Comparison of ENCODE assay signal across 11 cellular contexts in the genomic region with DNA sequence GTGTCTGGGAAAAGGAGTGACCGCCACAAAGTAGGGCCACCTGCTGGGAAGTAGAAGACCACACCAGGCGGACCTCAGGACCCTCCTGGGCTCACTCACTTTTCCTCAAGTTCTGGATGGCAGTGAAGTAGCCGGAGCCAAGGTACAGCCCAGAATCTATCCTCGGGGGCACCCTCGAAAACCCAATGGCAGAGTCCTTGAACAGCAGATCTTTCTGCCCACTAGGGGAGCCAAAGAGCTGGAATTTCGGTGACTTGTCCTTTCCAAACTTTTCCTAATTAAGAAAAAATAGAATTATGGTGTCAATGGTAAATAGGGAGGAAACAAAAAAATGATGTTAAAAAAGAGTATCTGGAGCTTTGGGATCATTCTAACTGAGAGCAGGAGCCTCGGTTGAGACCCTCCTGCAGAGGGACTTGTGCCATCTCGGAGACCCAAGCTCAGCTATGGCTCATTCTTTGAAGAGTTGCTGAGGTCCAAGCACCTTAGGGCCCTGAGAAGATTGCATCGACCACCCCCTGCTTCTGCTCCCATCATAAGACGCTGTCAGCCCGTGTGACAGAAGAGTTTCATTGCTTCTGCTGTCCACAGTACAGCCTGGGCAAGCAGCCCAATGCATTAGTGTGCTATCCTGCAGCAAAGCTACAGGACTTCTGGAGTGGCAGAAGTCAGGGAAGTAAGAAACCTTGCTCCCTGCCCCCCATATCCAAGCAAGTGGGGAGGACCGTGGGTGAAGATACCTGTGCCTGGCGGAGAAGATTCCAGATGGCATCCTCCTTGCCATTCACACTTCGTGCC. TPM values are rescaled to one million over a fixed set of nuclear protein-coding genes. Genes with fewer than 3 reads are reported as not detected.
DNase-seq lines count a peak whose midpoint lies in the region; ATAC-seq and TF ChIP-seq lines count a peak whose summit lies in the region.
"Had no signal": no experiment of that assay in that cellular context is flagged by ENCODE, and none has a peak within 500 bp of the region (broad histone marks: within the 10 kb centered on the region; RNA-seq: fewer than 3 reads in every experiment).

No MANE protein-coding gene starts in this region.

- no peak for TF ChIP-seq EP300 in ovary (IDR thresholded peaks at IDR 0.05)

- H3K9me2 ChIP-seq in DOHH2 (replicated peaks; ENCODE audit: control insufficient read depth, low read length) = no peaks in the 10 kb centered on the region

- no peaks in the 10 kb centered on the region for H3K4me1 Mint-ChIP-seq in chondrocyte (ENCODE audit: low read depth)
- H3K4me1 Mint-ChIP-seq in neural crest cell = no peaks in the 10 kb centered on the region

- peaks cover 51% of the 10 kb centered on the region for H3K27me3 Mint-ChIP-seq in chondrocyte (ENCODE audit: low read depth)
- H3K27me3 Mint-ChIP-seq in neural crest cell (ENCODE audit: low read depth) = peaks cover 16% of the 10 kb centered on the region

- no peaks in the 10 kb centered on the region for H3K36me3 Mint-ChIP-seq in chondrocyte (ENCODE audit: low read depth)
- H3K36me3 Mint-ChIP-seq in neural crest cell (ENCODE audit: low read depth) = no peaks in the 10 kb centered on the region
- H3K36me3 Mint-ChIP-seq: IgD-negative memory B cell had no signal

- no peak overlapping the region for H3K9ac ChIP-seq in KMS-11

- TF ChIP-seq CTCF in DOHH2 (IDR thresholded peaks at IDR 0.05; ENCODE audit: low read depth, low read length, poor library complexity, severe bottlenecking) (peak; percentile 75), KMS-11 (conservative IDR thresholded peaks at IDR 0.05; ENCODE audit: low read depth, low read length) (peak; percentile 57), chondrocyte (IDR thresholded peaks at IDR 0.05) (peak; percentile 76), neural crest cell (conservative IDR thresholded peaks at IDR 0.05) (peak; percentile 63), ovary (IDR thresholded peaks at IDR 0.05) (no peak)

- no peak overlapping the region for H3K27ac ChIP-seq in DOHH2 (ENCODE audit: low read depth, low read length)
- no peak overlapping the region for H3K27ac ChIP-seq in KMS-11
- H3K27ac ChIP-seq in ovary = no peak overlapping the region
- H3K27ac ChIP-seq: thoracic aorta had no signal

- H2AFZ ChIP-seq in KMS-11 (ENCODE audit: low read depth) = no peak overlapping the region

- 61 to 71% (median 65%) methylated on average over 14 of the region's 14 CpGs for WGBS in ovary, 3 donors

- intact Hi-C loops in ovary (cut with DNase I) = no loop called here

- peaks cover 16% of the 10 kb centered on the region for H3K27me3 ChIP-seq in DOHH2 (ENCODE audit: control insufficient read depth, low read length)
- H3K27me3 ChIP-seq in KMS-11 (ENCODE audit: insufficient read depth, low read depth) = no peaks in the 10 kb centered on the region
- H3K27me3 ChIP-seq in ovary = no peaks in the 10 kb centered on the region

- H3K36me3 ChIP-seq in DOHH2 (ENCODE audit: control insufficient read depth, low read length) (no peaks in the 10 kb centered on the region), KMS-11 (ENCODE audit: insufficient read depth) (no peaks in the 10 kb centered on the region), ovary (no peaks in the 10 kb centered on the region)
- H3K36me3 ChIP-seq: thoracic aorta had no signal

- H4K20me1 ChIP-seq in DOHH2 (ENCODE audit: control insufficient read depth, insufficient read depth, low read depth, low read length) (no peaks in the 10 kb centered on the region), KMS-11 (ENCODE audit: insufficient read depth) (no peaks in the 10 kb centered on the region)

- H3K9me3 ChIP-seq in DOHH2 (ENCODE audit: control insufficient read depth, insufficient read depth, low read length) (no peaks in the 10 kb centered on the region), ovary (no peaks in the 10 kb centered on the region)
- H3K9me3 ChIP-seq: thoracic aorta had no signal

- H3F3A ChIP-seq in DOHH2 (ENCODE audit: control insufficient read depth, insufficient read depth) = no peaks in the 10 kb centered on the region

- H3K79me2 ChIP-seq in DOHH2 (ENCODE audit: control insufficient read depth, low read length) (no peaks in the 10 kb centered on the region), KMS-11 (ENCODE audit: insufficient read depth, low read depth) (no peaks in the 10 kb centered on the region)

- no peak for TF ChIP-seq POLR2A in ovary (IDR thresholded peaks at IDR 0.05)

- H3K4me3 Mint-ChIP-seq in chondrocyte (ENCODE audit: unreplicated experiment) = no peak overlapping the region
- H3K4me3 Mint-ChIP-seq in neural crest cell = no peak overlapping the region
- H3K4me3 Mint-ChIP-seq: activated CD4-positive, alpha-beta T cell treated with anti-CD3 and anti-CD28 coated beads, Interleukin-2, amount 10 ng/mL, durations not matched to agents 24 days and 14 days; IgD-negative memory B cell had no signal

- H3K27ac Mint-ChIP-seq in chondrocyte (ENCODE audit: unreplicated experiment) = no peak overlapping the region
- H3K27ac Mint-ChIP-seq in neural crest cell (ENCODE audit: unreplicated experiment) = no peak overlapping the region
- H3K27ac Mint-ChIP-seq: activated CD4-positive, alpha-beta T cell treated with anti-CD3 and anti-CD28 coated beads, Interleukin-2, amount 10 ng/mL, durations not matched to agents 24 days and 14 days; IgD-negative memory B cell had no signal

- ATAC-seq in GM21576 (IDR thresholded peaks at IDR 0.05; ENCODE audit: unreplicated experiment) (no peak), HG03439 (IDR thresholded peaks at IDR 0.05; ENCODE audit: unreplicated experiment) (no peak)

- DNase-seq in chondrocyte (ENCODE audit: low spot score) (no peak), neural crest cell (ENCODE audit: low read depth, low spot score) (no peak), NCI-H510A (lab: John Stamatoyannopoulos, UW) (no peak), ovary (no peak)
- DNase-seq: activated CD4-positive, alpha-beta T cell treated with anti-CD3 and anti-CD28 coated beads, Interleukin-2, amount 10 ng/mL, durations not matched to agents 24 days and 14 days had no signal

- H3K4me2 ChIP-seq in DOHH2 (ENCODE audit: low read length) (no peak overlapping the region), KMS-11 (no peak overlapping the region)

- no peak overlapping the region for H3K4me3 ChIP-seq in DOHH2 (ENCODE audit: low read length)
- H3K4me3 ChIP-seq in KMS-11 (IDR thresholded peaks at IDR 0.05; ENCODE audit: insufficient read depth, low read depth, low read length) = no peak overlapping the region
- no peak overlapping the region for H3K4me3 ChIP-seq in ovary
- H3K4me3 ChIP-seq: thoracic aorta had no signal

- no peaks in the 10 kb centered on the region for H3K9me3 Mint-ChIP-seq in chondrocyte (ENCODE audit: low read depth)
- H3K9me3 Mint-ChIP-seq in neural crest cell = no peaks in the 10 kb centered on the region
- H3K9me3 Mint-ChIP-seq: activated CD4-positive, alpha-beta T cell treated with anti-CD3 and anti-CD28 coated beads, Interleukin-2, amount 10 ng/mL, durations not matched to agents 24 days and 14 days; IgD-negative memory B cell had no signal

- H3K4me1 ChIP-seq in DOHH2 (ENCODE audit: control insufficient read depth, low read length) (no peaks in the 10 kb centered on the region), KMS-11 (ENCODE audit: low read depth, poor library complexity, severe bottlenecking) (no peaks in the 10 kb centered on the region), ovary (ENCODE audit: insufficient read depth) (no peaks in the 10 kb centered on the region)

RNA-seq across cellular contexts. Expression of a gene that starts 14.8 kb away (rescaled TPM):
- not detected in 3 replicates for total RNA-seq in chondrocyte
- not detected in 2 replicates for total RNA-seq in neural crest cell
- 10 to 100 TPM in 1 of 7 donors, 1 to 10 TPM in 4, under 1 TPM in 2; 0.56 to 23.7 (median 1.2) TPM for total RNA-seq in ovary
- 1 to 10 TPM in 1 of 2 donors, under 1 TPM in 1; 0.86 to 1.5 TPM for polyA plus RNA-seq in ovary
- total RNA-seq: activated CD4-positive, alpha-beta T cell treated with anti-CD3 and anti-CD28 coated beads, Interleukin-2, amount 10 ng/mL, durations not matched to agents 24 days and 14 days had no signal
- polyA plus RNA-seq: IgD-negative memory B cell had no signal

RNA-seq across cellular contexts. Expression of a gene that starts 42.9 kb away (rescaled TPM):
- total RNA-seq in chondrocyte = not detected in 3 replicates
- total RNA-seq in neural crest cell = not detected in 2 replicates
- 1 to 10 TPM in 3 of 7 donors, under 1 TPM in 3, not detected in 1; 0.72 to 4.4 (median 1.0) TPM for total RNA-seq in ovary
- polyA plus RNA-seq in ovary = 1 to 10 TPM; 1.2 to 5.4 TPM

RNA-seq across cellular contexts. Expression of a gene that starts 47.8 kb away (rescaled TPM):
- not detected in 3 replicates for total RNA-seq in chondrocyte
- not detected in 2 replicates for total RNA-seq in neural crest cell
- not detected for total RNA-seq in ovary
- not detected for polyA plus RNA-seq in ovary
- total RNA-seq: activated CD4-positive, alpha-beta T cell treated with anti-CD3 and anti-CD28 coated beads, Interleukin-2, amount 10 ng/mL, durations not matched to agents 24 days and 14 days; thoracic aorta had no signal
- polyA plus RNA-seq: IgD-negative memory B cell had no signal

Comparison
In these comparisons a context has a peak if more than half of its experiments do, and no peak if none do; other contexts are left out.
1. CTCF ChIP-seq: peak in DOHH2 (single experiment), KMS-11 (single experiment), chondrocyte (single experiment) and neural crest cell (single experiment); none in ovary (0 of 3).